In genomic region chr9:128684065-128684324, GRCh38 we compare ENCODE assay signal across 1 cellular context.
A peak's percentile ranks its signal among the peaks of the same experiment; 100 is the strongest.
TF ChIP-seq lines count a peak whose summit lies in the region.

No MANE protein-coding gene starts in this region.

TF ChIP-seq in HepG2, 621 proteins besides CTCF, POLR2A, EP300 and RAD21:
- TF ChIP-seq ARID2 (CRISPR knock-in tag; IDR thresholded peaks at IDR 0.05; ENCODE audit: borderline replicate concordance): 0 out of 2 replicates have a peak, but pooled peaks have one; percentile 49
- TF ChIP-seq HNRNPL (IDR thresholded peaks at IDR 0.05; ENCODE audit: low read depth, low read length): peak; percentile 79; the same call in 1 of the 2 replicates
- TF ChIP-seq MED13 (CRISPR knock-in tag; IDR thresholded peaks at IDR 0.05): peak; percentile 33; the same call in 1 of the 2 replicates
- peak; percentile 59; the same call in 1 of the 2 replicates for TF ChIP-seq CAMTA2 (CRISPR knock-in tag; IDR thresholded peaks at IDR 0.05; ENCODE audit: borderline replicate concordance)
- TF ChIP-seq ZFYVE20 (CRISPR knock-in tag; IDR thresholded peaks at IDR 0.05; ENCODE audit: borderline replicate concordance, low read depth): no peak
- TF ChIP-seq PRDM10 (CRISPR knock-in tag; IDR thresholded peaks at IDR 0.05; ENCODE audit: low read depth): no peak
- 0 out of 2 replicates have a peak, but pooled peaks have one; percentile 3 for TF ChIP-seq ZNF7 (CRISPR knock-in tag; IDR thresholded peaks at IDR 0.05)
- TF ChIP-seq MXD4 (CRISPR knock-in tag; IDR thresholded peaks at IDR 0.05): 0 out of 2 replicates have a peak, but pooled peaks have one; percentile 7
- 0 out of 2 replicates have a peak, but pooled peaks have one; percentile 8 for TF ChIP-seq UBTF (CRISPR knock-in tag; IDR thresholded peaks at IDR 0.05)
- 0 out of 2 replicates have a peak, but pooled peaks have one; percentile 2 for TF ChIP-seq BRD4 (CRISPR knock-in tag; IDR thresholded peaks at IDR 0.05)
- TF ChIP-seq ELF4 (CRISPR knock-in tag; IDR thresholded peaks at IDR 0.05; ENCODE audit: borderline replicate concordance): no peak
- TF ChIP-seq ZNF784 (CRISPR knock-in tag; IDR thresholded peaks at IDR 0.05; ENCODE audit: borderline replicate concordance): peak; percentile 27; the same call in 1 of the 2 replicates
- no peak for TF ChIP-seq MYNN (CRISPR knock-in tag; IDR thresholded peaks at IDR 0.05; ENCODE audit: low read depth)
- peak; percentile 14; the same call in 1 of the 2 replicates for TF ChIP-seq CSRNP1 (CRISPR knock-in tag; IDR thresholded peaks at IDR 0.05)
- TF ChIP-seq YEATS4 (CRISPR knock-in tag; IDR thresholded peaks at IDR 0.05; ENCODE audit: borderline replicate concordance): peak; percentile 55
- 0 out of 2 replicates have a peak, but pooled peaks have one; percentile 28 for TF ChIP-seq ZNF670 (CRISPR knock-in tag; IDR thresholded peaks at IDR 0.05; ENCODE audit: borderline replicate concordance)
